In genomic region chr1:209960926-209961325, GRCh38 we compare ENCODE assay signal across 29 cellular contexts. TPM values are rescaled to one million over a fixed set of nuclear protein-coding genes. Genes with fewer than 3 reads are reported as not detected.
"Had no signal": no experiment of that assay in that cellular context is flagged by ENCODE, and none has a peak within 500 bp of the region (broad histone marks: within the 10 kb centered on the region; RNA-seq: fewer than 3 reads in every experiment).

No MANE protein-coding gene starts in this region.

- H3K9me3 ChIP-seq: esophagus squamous epithelium, gastrocnemius medialis, heart right ventricle, left lung, lower lobe of right lung, mucosa of descending colon had no signal

- H3K4me3 ChIP-seq: coronary artery, dorsolateral prefrontal cortex, esophagus squamous epithelium, gastrocnemius medialis, heart right ventricle, left lung, lower lobe of right lung, mucosa of descending colon had no signal

- ATAC-seq: esophagus mucosa, gastrocnemius medialis, heart right ventricle, left cardiac atrium, left lung, left ventricle myocardium superior, lower lobe of right lung, mucosa of descending colon had no signal

- H3K36me3 ChIP-seq: esophagus squamous epithelium, gastrocnemius medialis, heart right ventricle, left lung, lower lobe of right lung had no signal

- H3K4me1 ChIP-seq: esophagus squamous epithelium, gastrocnemius medialis, heart right ventricle, left lung, lower lobe of right lung had no signal

- H3K27ac ChIP-seq: coronary artery, dorsolateral prefrontal cortex, epithelial cell of prostate, esophagus squamous epithelium, gastrocnemius medialis, heart right ventricle, left lung, lower lobe of right lung had no signal

- DNase-seq: dermis blood vessel endothelial cell; dorsolateral prefrontal cortex; effector CD4-positive, alpha-beta T cell; effector memory CD4-positive, alpha-beta T cell; erythroblast; esophagus squamous epithelium; foreskin fibroblast; foreskin melanocyte; gastrocnemius medialis; glutamatergic neuron; head of caudate nucleus; heart right ventricle; hippocampal formation; left cardiac atrium; left lung; left ventricle myocardium superior; lower lobe of right lung; mesenchymal stem cell; mucosa of descending colon; naive B cell had no signal

- H3K27me3 ChIP-seq: dorsolateral prefrontal cortex, esophagus squamous epithelium, gastrocnemius medialis, left lung had no signal

- FAIRE-seq: colon, endothelial cell of umbilical vein, islet of Langerhans, keratinocyte had no signal

RNA-seq across cellular contexts. Expression of gene SYT14, which starts 22.9 kb away (rescaled TPM):
- total RNA-seq: esophagus mucosa, esophagus squamous epithelium, left ventricle myocardium superior, lower lobe of right lung, lung microvascular endothelial cell, mesenteric fat pad had no signal
- polyA plus RNA-seq: heart right ventricle had no signal
